1 cellular context compared by ENCODE assay signal in the genomic region with DNA sequence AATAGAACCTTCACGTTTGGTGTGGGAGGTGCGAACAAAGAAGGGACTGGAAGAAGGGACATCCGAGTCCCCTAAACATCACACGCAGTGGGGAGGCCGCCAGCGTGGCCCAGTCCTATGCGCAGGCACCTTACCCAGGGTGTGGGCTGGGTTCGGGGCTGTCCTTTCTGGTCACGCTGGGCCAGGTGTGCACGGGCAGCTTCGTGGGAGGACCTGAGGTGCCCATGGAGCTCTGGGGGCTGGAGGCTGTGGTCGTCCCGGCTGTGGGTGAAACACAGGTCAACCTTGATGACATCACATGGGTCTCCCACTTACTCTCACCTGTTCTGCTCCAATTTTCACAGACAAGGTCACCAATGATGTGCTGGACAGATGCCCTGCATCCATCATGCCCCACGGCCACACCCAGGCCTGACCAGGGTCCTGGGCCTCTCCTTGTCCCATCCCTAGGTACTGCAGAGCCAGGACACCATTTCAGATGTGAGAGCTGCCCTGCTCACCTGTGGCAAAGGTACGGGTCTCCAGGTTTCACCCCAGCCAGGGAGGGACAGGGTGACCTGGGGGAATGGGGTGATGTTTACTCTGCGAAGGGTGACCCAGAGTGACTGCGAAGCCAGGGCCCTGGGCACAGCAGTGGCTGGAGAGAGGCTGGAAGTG.
TF ChIP-seq lines count a peak whose summit lies in the region.

No MANE protein-coding gene starts in this region.

TF ChIP-seq in HepG2, 621 proteins besides CTCF, POLR2A, EP300 and RAD21:
- TF ChIP-seq ZFYVE20 (CRISPR knock-in tag; IDR thresholded peaks at IDR 0.05; ENCODE audit: borderline replicate concordance, low read depth) (no peak), CREB1 (IDR thresholded peaks at IDR 0.05) (peak; percentile 58; the same call in 1 of the 2 replicates), CREB1 (CRISPR knock-in tag; IDR thresholded peaks at IDR 0.05) (no peak)
